In genomic region chr17:57926723-57927047, GRCh38 we compare ENCODE assay signal across 15 cellular contexts. TPM values are rescaled to one million over a fixed set of nuclear protein-coding genes. Genes with fewer than 3 reads are reported as not detected.
DNase-seq lines count a peak whose midpoint lies in the region; ATAC-seq and TF ChIP-seq lines count a peak whose summit lies in the region.
"Had no signal": no experiment of that assay in that cellular context is flagged by ENCODE, and none has a peak within 500 bp of the region (broad histone marks: within the 10 kb centered on the region; RNA-seq: fewer than 3 reads in every experiment).

No MANE protein-coding gene starts in this region.

- H3K27ac Mint-ChIP-seq in T-helper 1 cell treated with Interleukin-12 subunit alpha and Interleukin-12 subunit beta and Interleukin-4 antibody, amounts not matched to agents 30 μg/mL and 1 μg/mL, for 36 hours = peak overlapping the region; percentile 55
- peak overlapping the region; percentile 83 for H3K27ac Mint-ChIP-seq in chondrocyte (ENCODE audit: unreplicated experiment)
- H3K27ac Mint-ChIP-seq: activated CD4-positive, alpha-beta T cell treated with anti-CD3 and anti-CD28 coated beads, Interleukin-2, amount 10 ng/mL, durations not matched to agents 24 days and 14 days; activated T-helper 1 cell treated with anti-CD3 and anti-CD28 coated beads, Interleukin-12 subunit alpha, Interleukin-12 subunit beta, Interleukin-2, Interleukin-4 antibody, amounts not matched to agents 30 ng/mL and 10 ng/mL and 1 ng/mL, durations not matched to agents 14 hours and 24 hours and 36 hours; T-helper 17 cell had no signal

- H3K4me3 Mint-ChIP-seq in T-helper 1 cell treated with Interleukin-12 subunit alpha and Interleukin-12 subunit beta and Interleukin-4 antibody, amounts not matched to agents 30 μg/mL and 1 μg/mL, for 36 hours = no peak overlapping the region
- no peak overlapping the region for H3K4me3 Mint-ChIP-seq in chondrocyte (ENCODE audit: unreplicated experiment)
- H3K4me3 Mint-ChIP-seq: activated CD4-positive, alpha-beta T cell treated with anti-CD3 and anti-CD28 coated beads, Interleukin-2, amount 10 ng/mL, durations not matched to agents 24 days and 14 days; activated T-helper 1 cell treated with anti-CD3 and anti-CD28 coated beads, Interleukin-12 subunit alpha, Interleukin-12 subunit beta, Interleukin-2, Interleukin-4 antibody, amounts not matched to agents 30 ng/mL and 10 ng/mL and 1 ng/mL, durations not matched to agents 14 hours and 24 hours and 36 hours; T-helper 17 cell had no signal

- H3K9me3 ChIP-seq in mucosa of descending colon (no peaks in the 10 kb centered on the region), transverse colon (no peaks in the 10 kb centered on the region)

- H3K4me1 ChIP-seq in mucosa of descending colon (ENCODE audit: low read depth) (peaks cover 28% of the 10 kb centered on the region), transverse colon (peaks cover 46 to 91% (median 53%) of the 10 kb centered on the region in 4 donors)

- H3K4me1 Mint-ChIP-seq in T-helper 1 cell treated with Interleukin-12 subunit alpha and Interleukin-12 subunit beta and Interleukin-4 antibody, amounts not matched to agents 30 μg/mL and 1 μg/mL, for 36 hours (ENCODE audit: low read depth) = peaks cover 2% of the 10 kb centered on the region
- H3K4me1 Mint-ChIP-seq in chondrocyte (ENCODE audit: low read depth) = peaks cover 46% of the 10 kb centered on the region

- TF ChIP-seq CTCF in chondrocyte (IDR thresholded peaks at IDR 0.05) (no peak), mucosa of descending colon (IDR thresholded peaks at IDR 0.05) (no peak), transverse colon (IDR thresholded peaks at IDR 0.05) (no peak)

- 39 to 54% methylated on average over 7 of the region's 7 CpGs for WGBS in transverse colon (ENCODE audit: low coverage in 1 of 2), 2 donors

- no peaks in the 10 kb centered on the region for H3K36me3 Mint-ChIP-seq in T-helper 1 cell treated with Interleukin-12 subunit alpha and Interleukin-12 subunit beta and Interleukin-4 antibody, amounts not matched to agents 30 μg/mL and 1 μg/mL, for 36 hours (ENCODE audit: low read depth)
- H3K36me3 Mint-ChIP-seq in chondrocyte (ENCODE audit: low read depth) = no peaks in the 10 kb centered on the region

- no peaks in the 10 kb centered on the region for H3K27me3 ChIP-seq in transverse colon

- TF ChIP-seq EP300 in transverse colon (IDR thresholded peaks at IDR 0.05; ENCODE audit: low read depth) = no peak

- TF ChIP-seq POLR2A in transverse colon (IDR thresholded peaks at IDR 0.05) = no peak

- in situ Hi-C loops in transverse colon (cut with MboI; ENCODE audit: low pct_ligation_motif_present in 1 of 4, low pct_unique_long_range_greater_than_20kb in 1 of 4, low sequenced_read_pairs in 3 of 4) = no loop called here

- no peak overlapping the region for H3K4me3 ChIP-seq in mucosa of descending colon
- H3K4me3 ChIP-seq in transverse colon = no peak overlapping the region

- H3K9me3 Mint-ChIP-seq in T-helper 1 cell treated with Interleukin-12 subunit alpha and Interleukin-12 subunit beta and Interleukin-4 antibody, amounts not matched to agents 30 μg/mL and 1 μg/mL, for 36 hours = no peaks in the 10 kb centered on the region
- no peaks in the 10 kb centered on the region for H3K9me3 Mint-ChIP-seq in chondrocyte (ENCODE audit: low read depth)
- H3K9me3 Mint-ChIP-seq: activated CD4-positive, alpha-beta T cell treated with anti-CD3 and anti-CD28 coated beads, Interleukin-2, amount 10 ng/mL, durations not matched to agents 24 days and 14 days; activated T-helper 1 cell treated with anti-CD3 and anti-CD28 coated beads, Interleukin-12 subunit alpha, Interleukin-12 subunit beta, Interleukin-2, Interleukin-4 antibody, amounts not matched to agents 30 ng/mL and 10 ng/mL and 1 ng/mL, durations not matched to agents 14 hours and 24 hours and 36 hours had no signal

- peaks cover 9% of the 10 kb centered on the region for H3K27me3 Mint-ChIP-seq in T-helper 1 cell treated with Interleukin-12 subunit alpha and Interleukin-12 subunit beta and Interleukin-4 antibody, amounts not matched to agents 30 μg/mL and 1 μg/mL, for 36 hours (ENCODE audit: low read depth)
- H3K27me3 Mint-ChIP-seq in chondrocyte (ENCODE audit: low read depth) = no peaks in the 10 kb centered on the region

- intact Hi-C loops in mucosa of descending colon (cut with DNase I, micrococcal nuclease) = no loop called here
- intact Hi-C loops in transverse colon (cut with DNase I; ENCODE audit: low total_unique reads) = no loop called here

- ATAC-seq in mucosa of descending colon = peak; percentile 5
- ATAC-seq: T-helper 17 cell had no signal

- DNase-seq in T-helper 1 cell = no peak
- DNase-seq in chondrocyte (ENCODE audit: low spot score) = no peak
- DNase-seq in mucosa of descending colon = no peak
- no peak for DNase-seq in transverse colon
- no peak for DNase-seq in NCI-H82 (lab: John Stamatoyannopoulos, UW)
- DNase-seq in stimulated activated CD4-positive, alpha-beta T cell treated with anti-CD3 and anti-CD28 coated beads, Interleukin-1b, Interleukin-23, amount 100 ng/mL, for 48 hours = no peak
- no peak for DNase-seq in activated T-cell treated with anti-CD3 and anti-CD28 coated beads, Interleukin-2, amount 50 U/mL, for 1 hour
- DNase-seq: 8988T; activated CD4-positive, alpha-beta T cell treated with anti-CD3 and anti-CD28 coated beads, Interleukin-2, amount 10 ng/mL, durations not matched to agents 24 days and 14 days; KBM-7; NCI-H1930; T-helper 17 cell had no signal

- H3K27ac ChIP-seq in transverse colon = peak overlapping the region; percentile 76 to 91 (median 88)
- H3K27ac ChIP-seq: epithelial cell of prostate had no signal

- H3K36me3 ChIP-seq in mucosa of descending colon (ENCODE audit: low read depth) = no peaks in the 10 kb centered on the region
- no peaks in the 10 kb centered on the region for H3K36me3 ChIP-seq in transverse colon

RNA-seq across cellular contexts. Expression of gene CUEDC1, which starts 28.5 kb away (rescaled TPM):
- total RNA-seq in chondrocyte (32.9 to 47.7 TPM (median 41.9 TPM) in 3 replicates), mucosa of descending colon (10 to 100 TPM; 23.5 to 46.8 (median 23.6) TPM), transverse colon (10 to 100 TPM; 20.2 to 27.3 (median 24.6) TPM)
- total RNA-seq: activated T-helper 1 cell treated with anti-CD3 and anti-CD28 coated beads, Interleukin-12 subunit alpha, Interleukin-12 subunit beta, Interleukin-2, Interleukin-4 antibody, amounts not matched to agents 30 ng/mL and 10 ng/mL and 1 ng/mL, durations not matched to agents 14 hours and 24 hours and 36 hours had no signal
